ENCODE assay signal across 10 cellular contexts in the genomic region with DNA sequence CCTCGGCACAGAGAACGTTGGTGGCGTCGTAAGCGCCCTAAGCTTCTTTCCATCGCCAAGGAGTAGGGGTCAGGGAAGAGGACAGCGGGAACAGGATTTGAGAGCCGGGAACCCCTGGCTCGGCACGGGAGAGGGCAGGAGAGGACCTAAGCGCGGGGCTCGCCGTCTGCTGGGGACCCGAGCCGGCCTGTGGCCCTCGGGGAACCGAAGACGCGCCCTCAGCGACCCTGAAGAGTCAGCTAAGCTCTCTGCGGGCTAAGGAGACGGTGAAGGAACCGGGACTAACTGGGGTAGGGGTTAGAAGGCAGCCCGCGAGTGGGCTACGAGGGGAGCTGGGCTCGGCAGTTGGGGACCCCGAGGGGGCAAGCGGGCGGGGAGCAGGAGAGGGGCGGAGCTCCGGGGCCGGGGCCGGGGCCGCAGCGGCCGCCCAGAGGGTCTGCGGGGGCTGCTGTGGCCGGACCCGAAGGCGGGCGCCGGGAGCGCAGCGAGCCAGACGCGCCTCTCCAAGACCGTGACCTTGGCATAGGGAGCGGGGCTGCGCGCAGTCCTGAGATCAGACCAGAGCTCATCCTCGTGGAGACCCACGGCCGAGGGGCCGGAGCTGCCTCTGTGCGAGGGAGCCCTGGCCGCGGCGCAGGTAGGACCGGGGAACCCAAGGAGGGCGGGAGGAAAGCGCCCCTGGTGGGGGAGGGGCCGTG. TPM values are rescaled to one million over a fixed set of nuclear protein-coding genes. Genes with fewer than 3 reads are reported as not detected.
DNase-seq lines count a peak whose midpoint lies in the region; FAIRE-seq and TF ChIP-seq lines count a peak whose summit lies in the region.
"Had no signal": no experiment of that assay in that cellular context is flagged by ENCODE, and none has a peak within 500 bp of the region (broad histone marks: within the 10 kb centered on the region; RNA-seq: fewer than 3 reads in every experiment).

No MANE protein-coding gene starts in this region.

- TF ChIP-seq CTCF in endothelial cell of umbilical vein (IDR thresholded peaks at IDR 0.05; ENCODE audit: extremely low read depth in 1 of 2, insufficient read depth in 1 of 2, low read depth in 1 of 2, low read length in 2 of 2) (no peak), neural cell (IDR thresholded peaks at IDR 0.05; ENCODE audit: poor library complexity, severe bottlenecking) (no peak), stomach (IDR thresholded peaks at IDR 0.05) (no peak)

- H3K4me3 Mint-ChIP-seq in IgD-negative memory B cell, result peak overlapping the region; percentile 70 to 96 (median 83)

- H3K9me3 ChIP-seq in endothelial cell of umbilical vein (replicated peaks; ENCODE audit: control insufficient read depth, insufficient read depth, low read length) (no peaks in the 10 kb centered on the region), neural cell (ENCODE audit: low read length) (no peaks in the 10 kb centered on the region), stomach (no peaks in the 10 kb centered on the region)

- H3K79me2 ChIP-seq in endothelial cell of umbilical vein (ENCODE audit: control insufficient read depth, insufficient read depth, low read length) (no peaks in the 10 kb centered on the region), neural cell (replicated peaks; ENCODE audit: insufficient read depth, low read length) (no peaks in the 10 kb centered on the region)

- H3K4me2 ChIP-seq in endothelial cell of umbilical vein (ENCODE audit: insufficient read depth, low read length) (no peak overlapping the region), neural cell (ENCODE audit: low read length) (no peak overlapping the region)

- H3K9me1 ChIP-seq in endothelial cell of umbilical vein (replicated peaks; ENCODE audit: control insufficient read depth, extremely low read depth, insufficient read depth, low read length), result no peaks in the 10 kb centered on the region

- peaks cover 0 to 6% (median 4%) of the 10 kb centered on the region in 3 donors for H3K4me1 Mint-ChIP-seq in IgD-negative memory B cell

- DNase-seq in GM03348 (ENCODE audit: low spot score) (peak; percentile 5), endothelial cell of umbilical vein (ENCODE audit: low read depth, low spot score) (no peak), NCI-H2081 treated with DMSO at 0.1 percent for 48 hours (lab: John Stamatoyannopoulos, UW) (no peak), cerebellar nuclear complex (lab: John Stamatoyannopoulos, UW) (no peak), stomach (no peak)
- no peak for DNase-seq in stimulated activated naive CD4-positive, alpha-beta T cell (lab: John Stamatoyannopoulos, UW)

- dilution Hi-C loops in endothelial cell of umbilical vein (cut with MboI; ENCODE audit: extremely low pct_ligation_motif_present, low sequenced_read_pairs), result no loop called here

- FAIRE-seq in endothelial cell of umbilical vein (lab: Jason Lieb, UNC), result no peak
- FAIRE-seq: colon had no signal

- WGBS in stomach, 5 donors, result 2 to 8% (median 4%) methylated on average over 44 to 64 of the region's 64 CpGs

- no peak overlapping the region for H3K27ac Mint-ChIP-seq in IgD-negative memory B cell

- peaks cover 31% of the 10 kb centered on the region for H3K27me3 Mint-ChIP-seq in IgD-negative memory B cell

- intact Hi-C loops in endothelial cell of umbilical vein (cut with micrococcal nuclease) (no loop called here), stomach (cut with DNase I; ENCODE audit: low total_unique reads) (no loop called here)

- CTCF ChIA-PET in endothelial cell of umbilical vein (lab: Charles Lee), result no interaction called here

- POLR2A ChIA-PET in endothelial cell of umbilical vein (lab: Charles Lee), result no interaction called here

- H3K9me2 ChIP-seq in neural cell (ENCODE audit: insufficient read depth, low read length), result no peaks in the 10 kb centered on the region

- H3K27ac ChIP-seq in endothelial cell of umbilical vein (ENCODE audit: insufficient read depth, low read depth, low read length) (no peak overlapping the region), neural cell (ENCODE audit: low read length) (no peak overlapping the region), stomach (no peak overlapping the region)
- H3K27ac ChIP-seq: VCaP had no signal

- TF ChIP-seq RAD21 in neural cell (conservative IDR thresholded peaks at IDR 0.05), result no peak

- no TSS peak for BruUV-seq in endothelial cell of umbilical vein (replicated peaks; lab: Mats Ljungman, UMichigan)

- H3K4me3 ChIP-seq in endothelial cell of umbilical vein (replicated peaks in 1 of 3; ENCODE audit: insufficient read depth in 1 of 3, low read depth in 1 of 3, low read length in 3 of 3) (no peak overlapping the region), neural cell (ENCODE audit: low read length) (peak overlapping the region; percentile 66), stomach (peak overlapping the region in 2 of 4 donors; percentile 23 to 40)

- no peak for TF ChIP-seq POLR2A in endothelial cell of umbilical vein (IDR thresholded peaks at IDR 0.05; ENCODE audit: low read depth, low read length)
- TF ChIP-seq POLR2A in stomach (IDR thresholded peaks at IDR 0.05), result no peak

- H3K36me3 Mint-ChIP-seq in IgD-negative memory B cell, result no peaks in the 10 kb centered on the region

- no peak overlapping the region for H3K9ac ChIP-seq in endothelial cell of umbilical vein (replicated peaks; ENCODE audit: extremely low read depth, insufficient read depth, low read length)
- peak overlapping the region; percentile 29 for H3K9ac ChIP-seq in neural cell (ENCODE audit: low read length)

- no peaks in the 10 kb centered on the region for H3F3A ChIP-seq in neural cell (ENCODE audit: insufficient read depth, low read length, poor library complexity, severe bottlenecking)

- no peaks in the 10 kb centered on the region for H3K4me1 ChIP-seq in endothelial cell of umbilical vein (ENCODE audit: control insufficient read depth, extremely low read depth, insufficient read depth, low read length)
- H3K4me1 ChIP-seq in stomach, result peaks cover 10 to 22% (median 12%) of the 10 kb centered on the region in 4 donors

- H4K20me1 ChIP-seq in endothelial cell of umbilical vein (replicated peaks; ENCODE audit: control insufficient read depth, extremely low read depth, insufficient read depth, low read length) (no peaks in the 10 kb centered on the region), neural cell (ENCODE audit: insufficient read depth) (no peaks in the 10 kb centered on the region)

- H2AFZ ChIP-seq in endothelial cell of umbilical vein (ENCODE audit: low read depth, low read length), result no peak overlapping the region
- no peak overlapping the region for H2AFZ ChIP-seq in neural cell (ENCODE audit: low read depth, low read length)

- no peaks in the 10 kb centered on the region for H3K36me3 ChIP-seq in endothelial cell of umbilical vein (ENCODE audit: control insufficient read depth in 2 of 2, extremely low read depth in 1 of 2, insufficient read depth in 2 of 2, low read length in 2 of 2)
- H3K36me3 ChIP-seq in neural cell (ENCODE audit: insufficient read depth, low read length), result no peaks in the 10 kb centered on the region
- H3K36me3 ChIP-seq in stomach, result no peaks in the 10 kb centered on the region

- peaks cover 16 to 36% of the 10 kb centered on the region in 2 experiments for H3K27me3 ChIP-seq in endothelial cell of umbilical vein (ENCODE audit: control insufficient read depth in 2 of 2, insufficient read depth in 2 of 2, low read length in 2 of 2)
- peaks cover 59% of the 10 kb centered on the region for H3K27me3 ChIP-seq in neural cell (ENCODE audit: insufficient read depth, low read depth, low read length)
- peaks cover 12 to 68% (median 30%) of the 10 kb centered on the region in 3 donors for H3K27me3 ChIP-seq in stomach

- TF ChIP-seq EP300 in neural cell (conservative IDR thresholded peaks at IDR 0.05; ENCODE audit: poor library complexity, severe bottlenecking), result no peak
- no peak for TF ChIP-seq EP300 in stomach (IDR thresholded peaks at IDR 0.05)

- H3K9me3 Mint-ChIP-seq in IgD-negative memory B cell, result peaks cover 0 to 2% (median 0%) of the 10 kb centered on the region in 3 donors

TF ChIP-seq in endothelial cell of umbilical vein, 7 proteins besides CTCF, POLR2A, EP300 and RAD21 (continues in another document):
- TF ChIP-seq, protein P1, sequence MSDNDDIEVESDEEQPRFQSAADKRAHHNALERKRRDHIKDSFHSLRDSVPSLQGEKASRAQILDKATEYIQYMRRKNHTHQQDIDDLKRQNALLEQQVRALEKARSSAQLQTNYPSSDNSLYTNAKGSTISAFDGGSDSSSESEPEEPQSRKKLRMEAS (IDR thresholded peaks at IDR 0.05; ENCODE audit: insufficient read depth, insufficient read length), result no peak
- TF ChIP-seq GATA2 (IDR thresholded peaks at IDR 0.05; ENCODE audit: insufficient read depth, insufficient read length, low read depth, low read length) (no peak), POLR2AphosphoS5 (IDR thresholded peaks at IDR 0.05; ENCODE audit: insufficient read depth, low read depth, low read length) (no peak), JUN (IDR thresholded peaks at IDR 0.05; ENCODE audit: borderline replicate concordance, insufficient read depth, insufficient read length, low read depth) (no peak), FOS (IDR thresholded peaks at IDR 0.05; ENCODE audit: borderline replicate concordance, insufficient read depth, low read length) (no peak)

TF ChIP-seq in neural cell, 6 proteins besides CTCF, POLR2A, EP300 and RAD21 (continues in another document):
- TF ChIP-seq EZH2 (IDR thresholded peaks at IDR 0.05; ENCODE audit: borderline replicate concordance, insufficient read depth, low read length, poor library complexity, severe bottlenecking) (no peak), MXI1 (conservative IDR thresholded peaks at IDR 0.05; ENCODE audit: poor library complexity, severe bottlenecking) (no peak), POLR2AphosphoS5 (IDR thresholded peaks at IDR 0.05) (no peak)

RNA-seq across cellular contexts. Expression of a gene that starts 0.6 kb away (rescaled TPM):
- polyA plus RNA-seq in IgD-negative memory B cell (not detected), endothelial cell of umbilical vein (not detected in 2 replicates), neural cell (not detected in 2 replicates), stomach (under 1 TPM in 2 of 3 donors, not detected in 1; 0.03 to 0.50 TPM)
- total RNA-seq in endothelial cell of umbilical vein (not detected in 2 replicates), stomach (1 to 10 TPM in 1 of 5 donors, under 1 TPM in 1, not detected in 3; 0.37 to 3.0 TPM)
- not detected in 2 replicates for polyA plus RNA-seq in endothelial cell of umbilical vein (2011; cell fraction: cytosol; rRNA removed)
- polyA plus RNA-seq in endothelial cell of umbilical vein (2011; cell fraction: nucleus; rRNA removed), result not detected in 2 replicates
- polyA plus RNA-seq in endothelial cell of umbilical vein (2012), result not detected in 2 replicates
- polyA minus RNA-seq in endothelial cell of umbilical vein (0.04 and 0.05 TPM in 2 replicates), neural cell (not detected in 2 replicates)
- polyA minus RNA-seq in endothelial cell of umbilical vein (2011; cell fraction: cytosol; rRNA and poly(A)+ RNA removed), result not detected
- polyA minus RNA-seq in endothelial cell of umbilical vein (2011; cell fraction: nucleus; rRNA and poly(A)+ RNA removed), result 0.05 and 0.10 TPM in 2 replicates
